ENCODE assay signal across 8 cellular contexts in genomic region chr15:85692873-85693272, GRCh38.
DNase-seq lines count a peak whose midpoint lies in the region; ATAC-seq and TF ChIP-seq lines count a peak whose summit lies in the region.

No MANE protein-coding gene starts in this region.

- no peaks in the 10 kb centered on the region for H3K9me3 ChIP-seq in prostate gland

- H3K36me3 ChIP-seq in prostate gland = no peaks in the 10 kb centered on the region

- no peaks in the 10 kb centered on the region for H3K27me3 Mint-ChIP-seq in activated CD8-positive, alpha-beta T cell treated with anti-CD3 and anti-CD28 coated beads, Interleukin-2, amount 10 ng/mL, durations not matched to agents 7 days and 5 days (ENCODE audit: low read depth)

- no peaks in the 10 kb centered on the region for H3K9me3 Mint-ChIP-seq in activated CD8-positive, alpha-beta T cell treated with anti-CD3 and anti-CD28 coated beads, Interleukin-2, amount 10 ng/mL, durations not matched to agents 7 days and 5 days (ENCODE audit: insufficient read depth)
- no peaks in the 10 kb centered on the region for H3K9me3 Mint-ChIP-seq in stimulated activated effector memory CD8-positive, alpha-beta T cell treated with anti-CD3 and anti-CD28 coated beads, Interleukin-12 subunit alpha, Interleukin-12 subunit beta, amount 100 ng/mL, for 72 hours

- peak; percentile 47 for DNase-seq in activated T-cell treated with anti-CD3 and anti-CD28 coated beads, Interleukin-2, amount 50 U/mL, for 1 hour
- DNase-seq in activated T-cell treated with anti-CD3 and anti-CD28 coated beads for 4 hours = no peak
- DNase-seq in activated CD8-positive, alpha-beta T cell treated with anti-CD3 and anti-CD28 coated beads, Interleukin-2, amount 10 ng/mL, durations not matched to agents 7 days and 5 days = peak; percentile 52
- peak in 1 of 2 donors; percentile 80 for DNase-seq in stimulated activated effector memory CD8-positive, alpha-beta T cell treated with anti-CD3 and anti-CD28 coated beads, Interleukin-12 subunit alpha, Interleukin-12 subunit beta, amount 100 ng/mL, for 72 hours (ENCODE audit: low spot score in 2 of 2)
- DNase-seq in KG1 (lab: John Stamatoyannopoulos, UW) = no peak
- DNase-seq in EL = no peak
- no peak for DNase-seq in prostate gland (ENCODE audit: low spot score)

- peak overlapping the region; percentile 86 for H3K27ac Mint-ChIP-seq in activated CD8-positive, alpha-beta T cell treated with anti-CD3 and anti-CD28 coated beads, Interleukin-2, amount 10 ng/mL, durations not matched to agents 7 days and 5 days
- peak overlapping the region; percentile 97 for H3K27ac Mint-ChIP-seq in stimulated activated effector memory CD8-positive, alpha-beta T cell treated with anti-CD3 and anti-CD28 coated beads, Interleukin-12 subunit alpha, Interleukin-12 subunit beta, amount 100 ng/mL, for 72 hours

- H3K4me1 Mint-ChIP-seq in activated CD8-positive, alpha-beta T cell treated with anti-CD3 and anti-CD28 coated beads, Interleukin-2, amount 10 ng/mL, durations not matched to agents 7 days and 5 days (ENCODE audit: low read depth) = peaks cover 55% of the 10 kb centered on the region
- H3K4me1 Mint-ChIP-seq in stimulated activated effector memory CD8-positive, alpha-beta T cell treated with anti-CD3 and anti-CD28 coated beads, Interleukin-12 subunit alpha, Interleukin-12 subunit beta, amount 100 ng/mL, for 72 hours = peaks cover 72% of the 10 kb centered on the region

- POLR2A ChIA-PET in activated CD8-positive, alpha-beta T cell treated with anti-CD3 and anti-CD28 coated beads, Interleukin-2, amount 10 ng/mL, durations not matched to agents 7 days and 5 days (lab: Charles Lee) = interaction anchor here (1.3 to 5.8 kb wide), 6 partner anchors 10 to 111 kb away, joined by 4 to 174 read pairs (median 20); no protein-coding TSS in a partner anchor

- no peaks in the 10 kb centered on the region for H3K27me3 ChIP-seq in prostate gland (replicated peaks; ENCODE audit: insufficient read depth)

- H3K4me3 Mint-ChIP-seq in activated CD8-positive, alpha-beta T cell treated with anti-CD3 and anti-CD28 coated beads, Interleukin-2, amount 10 ng/mL, durations not matched to agents 7 days and 5 days = peak overlapping the region; percentile 87
- H3K4me3 Mint-ChIP-seq in stimulated activated effector memory CD8-positive, alpha-beta T cell treated with anti-CD3 and anti-CD28 coated beads, Interleukin-12 subunit alpha, Interleukin-12 subunit beta, amount 100 ng/mL, for 72 hours = peak overlapping the region; percentile 80

- H3K4me1 ChIP-seq in prostate gland (replicated peaks) = no peaks in the 10 kb centered on the region

- no peak for TF ChIP-seq CTCF in prostate gland (IDR thresholded peaks at IDR 0.05)

- peak; percentile 42 for ATAC-seq in HG03064 (IDR thresholded peaks at IDR 0.05; ENCODE audit: low read depth, unreplicated experiment)
- peak; percentile 50 for ATAC-seq in activated CD8-positive, alpha-beta T cell treated with anti-CD3 and anti-CD28 coated beads, Interleukin-2, amount 10 ng/mL, durations not matched to agents 7 days and 5 days
- peak; percentile 80 for ATAC-seq in stimulated activated effector memory CD8-positive, alpha-beta T cell treated with anti-CD3 and anti-CD28 coated beads, Interleukin-12 subunit alpha, Interleukin-12 subunit beta, amount 100 ng/mL, for 72 hours

- H3K27ac ChIP-seq in prostate gland = no peak overlapping the region

- peaks cover 56% of the 10 kb centered on the region for H3K36me3 Mint-ChIP-seq in activated CD8-positive, alpha-beta T cell treated with anti-CD3 and anti-CD28 coated beads, Interleukin-2, amount 10 ng/mL, durations not matched to agents 7 days and 5 days (ENCODE audit: low read depth)
- peaks cover 89% of the 10 kb centered on the region for H3K36me3 Mint-ChIP-seq in stimulated activated effector memory CD8-positive, alpha-beta T cell treated with anti-CD3 and anti-CD28 coated beads, Interleukin-12 subunit alpha, Interleukin-12 subunit beta, amount 100 ng/mL, for 72 hours

- CTCF ChIA-PET in activated CD8-positive, alpha-beta T cell treated with anti-CD3 and anti-CD28 coated beads, Interleukin-2, amount 10 ng/mL, durations not matched to agents 7 days and 5 days (lab: Charles Lee) = interaction anchor here (1.1 to 6.1 kb wide), 4 partner anchors 12 to 150 kb away, joined by 3 to 79 read pairs (median 6); no protein-coding TSS in a partner anchor

- intact Hi-C loops in prostate gland (cut with DNase I) = no loop called here

- no peak overlapping the region for H3K4me3 ChIP-seq in prostate gland

- WGBS in prostate gland = 86% methylated on average over 5 of the region's 5 CpGs

- TF ChIP-seq POLR2A in prostate gland (IDR thresholded peaks at IDR 0.05) = no peak

Comparison
In these comparisons a context has a peak if more than half of its experiments do, and no peak if none do; other contexts are left out.
1. DNase-seq: peak in activated T-cell treated with anti-CD3 and anti-CD28 coated beads, Interleukin-2, amount 50 U/mL, for 1 hour (single experiment) and activated CD8-positive, alpha-beta T cell treated with anti-CD3 and anti-CD28 coated beads, Interleukin-2, amount 10 ng/mL, durations not matched to agents 7 days and 5 days (single experiment); none in activated T-cell treated with anti-CD3 and anti-CD28 coated beads for 4 hours (single experiment), KG1 (single experiment), EL (single experiment) and prostate gland (single experiment).
2. Peak in every context shown above with its lines, with median percentiles within 50 percentile points of each other: ATAC-seq.